1 cellular context compared by ENCODE assay signal in the genomic region with DNA sequence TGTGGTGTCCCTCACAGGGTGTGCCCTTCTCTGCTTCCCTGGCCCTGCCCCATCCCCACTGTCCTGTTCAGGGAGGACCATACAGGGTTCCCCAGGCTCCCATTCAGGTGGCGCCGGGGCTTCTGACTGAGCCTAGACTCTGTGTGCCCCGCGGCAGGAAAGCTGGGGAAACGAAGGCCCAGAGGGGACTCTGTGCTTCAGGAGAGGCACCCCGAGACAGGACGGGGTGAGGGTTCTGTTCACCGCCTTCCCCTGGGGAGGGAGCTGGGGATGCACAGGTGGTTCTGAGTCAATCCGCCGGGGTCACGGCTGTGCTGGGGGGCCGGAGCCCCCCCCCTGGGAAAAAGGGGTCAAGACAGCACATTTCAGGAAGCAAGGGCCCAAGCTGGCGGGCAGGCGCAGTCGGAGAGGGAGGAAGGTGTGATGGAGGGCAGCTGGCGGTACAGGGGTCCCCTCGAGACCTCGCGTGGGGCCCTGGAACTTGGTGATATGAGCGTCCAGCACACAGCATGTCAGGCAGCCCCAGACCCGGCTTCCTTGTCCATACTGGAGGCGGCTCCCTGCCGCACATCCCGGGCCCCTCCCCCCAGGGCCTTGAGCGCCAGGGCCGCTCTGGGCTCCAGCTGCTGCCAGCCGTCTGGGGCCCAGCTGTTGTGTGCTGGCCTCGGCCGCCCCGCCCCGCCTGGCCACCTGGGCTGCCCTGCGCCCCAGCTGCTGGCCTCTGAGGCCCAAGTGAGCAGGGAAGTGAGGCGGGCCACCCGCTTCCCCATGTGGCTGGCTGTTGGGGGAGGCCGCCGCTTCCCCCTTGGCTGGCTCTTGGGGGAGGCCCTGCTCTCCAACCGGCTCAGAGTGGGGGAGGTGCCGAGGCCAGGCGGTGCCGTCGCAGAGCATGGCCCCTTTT.
TF ChIP-seq lines count a peak whose summit lies in the region.

No MANE protein-coding gene starts in this region.

TF ChIP-seq in HEK293, 187 proteins besides CTCF, POLR2A, EP300 and RAD21 (continued from another document):
- TF ChIP-seq, protein P1, sequence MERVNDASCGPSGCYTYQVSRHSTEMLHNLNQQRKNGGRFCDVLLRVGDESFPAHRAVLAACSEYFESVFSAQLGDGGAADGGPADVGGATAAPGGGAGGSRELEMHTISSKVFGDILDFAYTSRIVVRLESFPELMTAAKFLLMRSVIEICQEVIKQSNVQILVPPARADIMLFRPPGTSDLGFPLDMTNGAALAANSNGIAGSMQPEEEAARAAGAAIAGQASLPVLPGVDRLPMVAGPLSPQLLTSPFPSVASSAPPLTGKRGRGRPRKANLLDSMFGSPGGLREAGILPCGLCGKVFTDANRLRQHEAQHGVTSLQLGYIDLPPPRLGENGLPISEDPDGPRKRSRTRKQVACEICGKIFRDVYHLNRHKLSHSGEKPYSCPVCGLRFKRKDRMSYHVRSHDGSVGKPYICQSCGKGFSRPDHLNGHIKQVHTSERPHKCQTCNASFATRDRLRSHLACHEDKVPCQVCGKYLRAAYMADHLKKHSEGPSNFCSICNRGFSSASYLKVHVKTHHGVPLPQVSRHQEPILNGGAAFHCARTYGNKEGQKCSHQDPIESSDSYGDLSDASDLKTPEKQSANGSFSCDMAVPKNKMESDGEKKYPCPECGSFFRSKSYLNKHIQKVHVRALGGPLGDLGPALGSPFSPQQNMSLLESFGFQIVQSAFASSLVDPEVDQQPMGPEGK (tag by site-specific recombination; IDR thresholded peaks at IDR 0.05): peak; percentile 50; the same call in 1 of the 2 replicates
- TF ChIP-seq ZNF624 (tag by site-specific recombination; IDR thresholded peaks at IDR 0.05): no peak
